In the genomic region with DNA sequence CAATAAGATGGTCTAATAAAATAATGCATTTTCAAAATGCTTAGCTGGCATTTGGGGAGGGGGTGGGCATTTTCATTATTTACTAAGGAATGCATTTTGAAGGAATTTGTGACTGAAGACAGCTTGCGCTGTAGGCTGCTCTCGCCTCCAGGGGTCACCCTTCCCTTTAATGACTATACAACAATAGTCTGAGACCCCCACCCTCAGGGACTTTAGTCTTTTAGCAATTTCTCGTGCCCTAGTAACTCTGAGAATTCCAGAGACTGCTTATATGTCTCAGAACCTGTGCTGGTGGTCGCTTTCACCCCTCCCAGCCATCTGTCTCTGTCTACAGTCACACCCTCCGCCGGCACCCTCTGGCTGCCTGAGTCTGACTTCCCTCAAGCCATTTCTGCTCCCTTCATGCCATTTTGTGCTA, we compare ENCODE assay signal across 9 cellular contexts.
DNase-seq lines count a peak whose midpoint lies in the region; ATAC-seq and TF ChIP-seq lines count a peak whose summit lies in the region.
"Had no signal": no experiment of that assay in that cellular context is flagged by ENCODE, and none has a peak within 500 bp of the region (broad histone marks: within the 10 kb centered on the region; RNA-seq: fewer than 3 reads in every experiment).

No MANE protein-coding gene starts in this region.

- H3K27me3 Mint-ChIP-seq in HFFc6 (ENCODE audit: insufficient read depth) (no peaks in the 10 kb centered on the region), natural killer cell (ENCODE audit: low read depth in 2 of 2) (no peaks in the 10 kb centered on the region)

- H3K27me3 ChIP-seq in left lung = no peaks in the 10 kb centered on the region

- no peaks in the 10 kb centered on the region for H3K9me3 Mint-ChIP-seq in HFFc6
- H3K9me3 Mint-ChIP-seq in natural killer cell = peaks cover 6 to 7% of the 10 kb centered on the region in 2 donors
- H3K9me3 Mint-ChIP-seq: activated T-helper 1 cell treated with anti-CD3 and anti-CD28 coated beads, Interleukin-12 subunit alpha, Interleukin-12 subunit beta, Interleukin-2, Interleukin-4 antibody, amounts not matched to agents 30 ng/mL and 10 ng/mL and 1 ng/mL, durations not matched to agents 14 hours and 24 hours and 36 hours had no signal

- H3K4me3 Mint-ChIP-seq in HFFc6 (no peak overlapping the region), natural killer cell (no peak overlapping the region)
- H3K4me3 Mint-ChIP-seq: activated T-helper 1 cell treated with anti-CD3 and anti-CD28 coated beads, Interleukin-12 subunit alpha, Interleukin-12 subunit beta, Interleukin-2, Interleukin-4 antibody, amounts not matched to agents 30 ng/mL and 10 ng/mL and 1 ng/mL, durations not matched to agents 14 hours and 24 hours and 36 hours had no signal

- peak overlapping the region; percentile 9; the same call in 1 of the 2 replicates for H3K27ac ChIP-seq in VCaP
- no peak overlapping the region for H3K27ac ChIP-seq in left lung

- ATAC-seq in left lung (no peak), natural killer cell (no peak), GM21825 (IDR thresholded peaks at IDR 0.05; ENCODE audit: unreplicated experiment) (no peak)

- H3K9me3 ChIP-seq in left lung = no peaks in the 10 kb centered on the region

- no peaks in the 10 kb centered on the region for H3K36me3 ChIP-seq in left lung

- no peaks in the 10 kb centered on the region for H3K36me3 Mint-ChIP-seq in HFFc6 (ENCODE audit: low read depth)
- no peaks in the 10 kb centered on the region for H3K36me3 Mint-ChIP-seq in natural killer cell

- H3K27ac Mint-ChIP-seq in HFFc6 (no peak overlapping the region), natural killer cell (no peak overlapping the region)
- H3K27ac Mint-ChIP-seq: activated T-helper 1 cell treated with anti-CD3 and anti-CD28 coated beads, Interleukin-12 subunit alpha, Interleukin-12 subunit beta, Interleukin-2, Interleukin-4 antibody, amounts not matched to agents 30 ng/mL and 10 ng/mL and 1 ng/mL, durations not matched to agents 14 hours and 24 hours and 36 hours had no signal

- H3K4me1 ChIP-seq in left lung = no peaks in the 10 kb centered on the region

- DNase-seq in D341Med (ENCODE audit: low spot score) (peak; percentile 57), HFFc6 (no peak), left lung (no peak), natural killer cell (no peak), putamen (ENCODE audit: low spot score) (no peak), CD1c-positive myeloid dendritic cell (ENCODE audit: extremely low spot score) (no peak)

- no peak overlapping the region for H3K4me3 ChIP-seq in left lung

- H3K4me1 Mint-ChIP-seq in HFFc6 (ENCODE audit: low read depth) = peaks cover 23% of the 10 kb centered on the region
- H3K4me1 Mint-ChIP-seq in natural killer cell = no peaks in the 10 kb centered on the region

- intact Hi-C loops in left lung (cut with DNase I) = no loop called here
- intact Hi-C loops in natural killer cell (cut with micrococcal nuclease) = no loop called here

- TF ChIP-seq CTCF in HFFc6 (IDR thresholded peaks at IDR 0.05) = peak; percentile 77
- peak; percentile 84 for TF ChIP-seq CTCF in VCaP (conservative IDR thresholded peaks at IDR 0.05)
- TF ChIP-seq CTCF in left lung (IDR thresholded peaks at IDR 0.05) = peak; percentile 11 to 21
- TF ChIP-seq CTCF in natural killer cell (IDR thresholded peaks at IDR 0.05) = no peak
